In the genomic region with DNA sequence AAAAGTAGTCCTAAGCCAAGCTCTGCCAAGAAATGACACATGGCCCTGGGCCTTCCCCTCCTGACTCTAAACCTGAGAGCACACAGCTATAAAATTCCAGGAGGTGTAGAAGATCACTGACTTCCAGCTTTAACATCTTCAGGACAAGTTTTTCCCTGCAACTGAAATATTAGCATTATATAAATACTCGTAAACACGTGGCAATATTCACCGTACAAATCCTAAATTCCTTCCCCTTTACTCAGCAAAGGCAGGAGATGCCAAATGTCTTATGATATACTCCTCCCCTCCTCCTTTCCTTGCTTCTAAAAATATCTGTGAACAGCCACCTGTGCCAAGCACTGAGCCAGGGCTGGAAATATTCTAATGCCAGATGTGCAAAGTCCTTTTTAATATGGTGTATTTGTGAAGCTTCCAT, we compare ENCODE assay signal across 16 cellular contexts.
DNase-seq lines count a peak whose midpoint lies in the region; ATAC-seq, FAIRE-seq and TF ChIP-seq lines count a peak whose summit lies in the region.
"Had no signal": no experiment of that assay in that cellular context is flagged by ENCODE, and none has a peak within 500 bp of the region (broad histone marks: within the 10 kb centered on the region; RNA-seq: fewer than 3 reads in every experiment).

No MANE protein-coding gene starts in this region.

- DNase-seq in AG08396 (ENCODE audit: low spot score) (peak; percentile 54), LoVo (ENCODE audit: low spot score) (peak; percentile 44), dedifferentiated amniotic fluid mesenchymal stem cell (ENCODE audit: extremely low spot score) (peak; percentile 19), myocyte (ENCODE audit: low read depth) (peak; percentile 29), kidney (no peak), SK-N-DZ (ENCODE audit: low spot score) (no peak), Kasumi-1 (lab: John Stamatoyannopoulos, UW) (no peak)
- DNase-seq: DND-41, endodermal cell, H7, MV-4-11, NCI-H2227 treated with DMSO at 0.1 percent for 48 hours, SW 1271, upper lobe of right lung had no signal

- no peak for ATAC-seq in GM21619 (IDR thresholded peaks at IDR 0.05; ENCODE audit: unreplicated experiment)
- ATAC-seq: upper lobe of right lung had no signal

- no peaks in the 10 kb centered on the region for H3K9me3 ChIP-seq in kidney (ENCODE audit: control insufficient read depth in 1 of 2, low read length in 2 of 2)
- H3K9me3 ChIP-seq: upper lobe of right lung had no signal

- no peak for TF ChIP-seq CTCF in kidney (IDR thresholded peaks at IDR 0.05; ENCODE audit: borderline replicate concordance, extremely low read depth, insufficient read depth)

- no peaks in the 10 kb centered on the region for H3K4me1 ChIP-seq in kidney (ENCODE audit: control insufficient read depth in 1 of 2, insufficient read depth in 1 of 2, low read depth in 1 of 2, low read length in 2 of 2)

- no peak for FAIRE-seq in kidney (lab: Jason Lieb, UNC)

- no peak overlapping the region for H3K4me3 ChIP-seq in kidney (ENCODE audit: low read length in 2 of 2)
- H3K4me3 ChIP-seq: lung, upper lobe of right lung had no signal

- no peak overlapping the region for H3K27ac ChIP-seq in kidney (ENCODE audit: low read depth in 2 of 2, low read length in 2 of 2)
- H3K27ac ChIP-seq: upper lobe of right lung had no signal

- no peaks in the 10 kb centered on the region for H3K36me3 ChIP-seq in kidney (ENCODE audit: control insufficient read depth in 1 of 2, insufficient read depth in 2 of 2, low read length in 2 of 2)
- H3K36me3 ChIP-seq: upper lobe of right lung had no signal

- no peak overlapping the region for H3K9ac ChIP-seq in kidney (ENCODE audit: low read length in 2 of 2)

- intact Hi-C loops in kidney (cut with DNase I): no loop called here

Comparison
In these comparisons a context has a peak if more than half of its experiments do, and no peak if none do; other contexts are left out.
1. DNase-seq: peak in AG08396 (single experiment), LoVo (single experiment), dedifferentiated amniotic fluid mesenchymal stem cell (single experiment) and myocyte (single experiment); none in kidney (single experiment), SK-N-DZ (single experiment) and Kasumi-1 (0 of 2).